ENCODE assay signal across 1 cellular context in genomic region chr19:56934438-56935090, GRCh38.
TF ChIP-seq lines count a peak whose summit lies in the region.

No MANE protein-coding gene starts in this region.

TF ChIP-seq in liver, 16 proteins besides CTCF, POLR2A, EP300 and RAD21 (continued from another document):
- TF ChIP-seq ZBTB33 (IDR thresholded peaks at IDR 0.05) = peak; percentile 83
- TF ChIP-seq HNF4A (conservative IDR thresholded peaks at IDR 0.05) = peak; percentile 70 to 81
- TF ChIP-seq RXRA (IDR thresholded peaks at IDR 0.05) = peak; percentile 100
- peak; percentile 82 for TF ChIP-seq MAX (IDR thresholded peaks at IDR 0.05)
- peak; percentile 37 for TF ChIP-seq NR2F2 (IDR thresholded peaks at IDR 0.05)
